ENCODE assay signal across 26 cellular contexts in genomic region chr17:56755310-56755709, GRCh38.
DNase-seq lines count a peak whose midpoint lies in the region; ATAC-seq and TF ChIP-seq lines count a peak whose summit lies in the region.
"Had no signal": no experiment of that assay in that cellular context is flagged by ENCODE, and none has a peak within 500 bp of the region (broad histone marks: within the 10 kb centered on the region; RNA-seq: fewer than 3 reads in every experiment).

No MANE protein-coding gene starts in this region.

- intact Hi-C loops in cardiac septum (cut with DNase I) = no loop called here

- no peak for ATAC-seq in upper lobe of left lung (ENCODE audit: low FRiP score in 2 of 2)
- ATAC-seq: gastroesophageal sphincter, lower lobe of right lung, T-helper 17 cell had no signal

- 95 to 100% methylated on average over 4 of the region's 5 CpGs for WGBS in mesodermal cell (ENCODE audit: insufficient coverage in 2 of 2), 2 experiments
- WGBS in upper lobe of left lung, 2 donors = 75 to 78% methylated on average over 5 of the region's 5 CpGs

- H3K27me3 ChIP-seq in AG04450 (ENCODE audit: control insufficient read depth, insufficient read depth, low read length) = no peaks in the 10 kb centered on the region
- no peaks in the 10 kb centered on the region for H3K27me3 ChIP-seq in upper lobe of left lung
- H3K27me3 ChIP-seq: thyroid gland had no signal

- TF ChIP-seq CTCF in AG04450 (IDR thresholded peaks at IDR 0.05; ENCODE audit: low read depth, low read length) (no peak), VCaP (conservative IDR thresholded peaks at IDR 0.05) (no peak), upper lobe of left lung (IDR thresholded peaks at IDR 0.05) (no peak)

- H3K27ac ChIP-seq in AG04450 (ENCODE audit: low read depth, low read length) (peak overlapping the region; percentile 11), VCaP (peak overlapping the region; percentile 22; the same call in 1 of the 2 replicates), mesodermal cell (ENCODE audit: low read depth, low read length, severe bottlenecking) (peak overlapping the region; percentile 30), upper lobe of left lung (no peak overlapping the region)
- H3K27ac ChIP-seq: dorsolateral prefrontal cortex, gastroesophageal sphincter, lower lobe of right lung, parathyroid adenoma, stomach, thyroid gland had no signal

- no peak for TF ChIP-seq EP300 in upper lobe of left lung (IDR thresholded peaks at IDR 0.05)

- CTCF ChIA-PET in AG04450 (lab: Charles Lee) = interaction anchor here (0.6 to 5.2 kb wide), 3 partner anchors 25 to 154 kb away, joined by 4 to 27 read pairs (median 25); no protein-coding TSS in a partner anchor

- H3K4me1 ChIP-seq in mesodermal cell (ENCODE audit: control insufficient read depth, insufficient read depth, low read length, poor library complexity, severe bottlenecking) (peaks cover 50% of the 10 kb centered on the region), upper lobe of left lung (peaks cover 4 to 34% (median 20%) of the 10 kb centered on the region in 4 donors)
- H3K4me1 ChIP-seq: BE2C, Caco-2, gastroesophageal sphincter, parathyroid adenoma had no signal

- no peak for TF ChIP-seq POLR2A in upper lobe of left lung (IDR thresholded peaks at IDR 0.05)

- H3K36me3 ChIP-seq in mesodermal cell (ENCODE audit: control insufficient read depth, insufficient read depth, low read length) (no peaks in the 10 kb centered on the region), upper lobe of left lung (no peaks in the 10 kb centered on the region)
- H3K36me3 ChIP-seq: BE2C, gastroesophageal sphincter, lower lobe of right lung, spleen, stomach, thyroid gland had no signal

- H3K4me3 ChIP-seq in AG04450 (ENCODE audit: low read depth, low read length) (no peak overlapping the region), mesodermal cell (ENCODE audit: extremely low read depth, insufficient read depth, low read length, poor library complexity, severe bottlenecking) (no peak overlapping the region), upper lobe of left lung (no peak overlapping the region)
- H3K4me3 ChIP-seq: dorsolateral prefrontal cortex, gastroesophageal sphincter, lower lobe of right lung, spleen, stomach, thyroid gland had no signal

- no peak for DNase-seq in AG04450 (ENCODE audit: low read depth, low spot score)
- DNase-seq in EH (ENCODE audit: low read depth) = peak; percentile 4
- no peak for DNase-seq in pons (ENCODE audit: low spot score)
- DNase-seq in stimulated activated CD4-positive, alpha-beta T cell treated with anti-CD3 and anti-CD28 coated beads, Interleukin-4, amount 100 ng/mL, for 1 hour = no peak
- no peak for DNase-seq in cardiac septum (ENCODE audit: low spot score)
- DNase-seq in upper lobe of left lung = no peak
- DNase-seq: ACHN; activated CD4-positive, alpha-beta memory T cell treated with anti-CD3 and anti-CD28 coated beads for 36 hours; activated naive CD4-positive, alpha-beta T cell treated with Interleukin-2 at 50 U/mL for 16 hours; BE2C; Caco-2; cerebellar nuclear complex; dorsolateral prefrontal cortex; hippocampal formation; lower lobe of right lung; NCI-H1092; spleen; stimulated activated CD4-positive, alpha-beta T cell treated with anti-CD3 and anti-CD28 coated beads, Interleukin-2, amount 100 ng/mL, for 24 hours; stimulated activated CD8-positive, alpha-beta memory T cell treated with anti-CD3 and anti-CD28 coated beads, Interleukin-4, amount 100 ng/mL, for 48 hours; stomach; T-helper 17 cell; thyroid gland had no signal

- H3K9me3 ChIP-seq in AG04450 (ENCODE audit: control insufficient read depth, insufficient read depth, low read length) = no peaks in the 10 kb centered on the region
- H3K9me3 ChIP-seq in mesodermal cell (ENCODE audit: control insufficient read depth, low read length) = peaks cover 6% of the 10 kb centered on the region
- no peaks in the 10 kb centered on the region for H3K9me3 ChIP-seq in upper lobe of left lung
- H3K9me3 ChIP-seq: BE2C, Caco-2, gastroesophageal sphincter, lower lobe of right lung, spleen, stomach, thyroid gland had no signal

- POLR2A ChIA-PET in AG04450 (lab: Yijun Ruan, JAX) = interaction anchor here (0.8 to 1.2 kb wide), 3 partner anchors 9 to 56 kb away, joined by 3 read pairs; no protein-coding TSS in a partner anchor

Comparison
In these comparisons a context has a peak if more than half of its experiments do, and no peak if none do; other contexts are left out.
1. H3K27ac ChIP-seq: peak in AG04450 (single experiment), VCaP (single experiment) and mesodermal cell (single experiment); none in upper lobe of left lung (0 of 4).